ENCODE assay signal across 25 cellular contexts in genomic region chr6:124334359-124334758, GRCh38.
"Had no signal": no experiment of that assay in that cellular context is flagged by ENCODE, and none has a peak within 500 bp of the region (broad histone marks: within the 10 kb centered on the region; RNA-seq: fewer than 3 reads in every experiment).

No MANE protein-coding gene starts in this region.

- ATAC-seq: activated CD8-positive, alpha-beta memory T cell treated with anti-CD3 and anti-CD28 coated beads, Interleukin-2, amount 10 ng/mL, durations not matched to agents 7 days and 5 days; activated T-cell treated with anti-CD3 and anti-CD28 coated beads, Interleukin-2, amount 50 U/mL, for 4 hours; body of pancreas; PC-3 had no signal

- H3K4me3 Mint-ChIP-seq: activated B cell treated with CpG ODN at 0.5 μM for 24 hours; activated CD4-positive, alpha-beta T cell treated with anti-CD3 and anti-CD28 coated beads, Interleukin-2, amount 10 ng/mL, durations not matched to agents 24 days and 14 days; activated CD8-positive, alpha-beta memory T cell treated with anti-CD3 and anti-CD28 coated beads, Interleukin-2, amount 10 ng/mL, durations not matched to agents 7 days and 5 days; activated naive CD4-positive, alpha-beta T cell treated with anti-CD3 and anti-CD28 coated beads, Interleukin-2, amount 10 ng/mL, durations not matched to agents 7 days and 5 days; activated naive CD8-positive, alpha-beta T cell treated with anti-CD3 and anti-CD28 coated beads, Interleukin-2, amount 10 ng/mL, durations not matched to agents 7 days and 5 days; activated T-cell treated with anti-CD3 and anti-CD28 coated beads, Interleukin-2, amount 50 U/mL, for 4 hours; T-helper 1 cell treated with Interleukin-12 subunit alpha and Interleukin-12 subunit beta and Interleukin-4 antibody, amounts not matched to agents 30 μg/mL and 1 μg/mL, for 36 hours had no signal

- H3K27ac Mint-ChIP-seq: activated B cell treated with CpG ODN at 0.5 μM for 24 hours; activated CD4-positive, alpha-beta T cell treated with anti-CD3 and anti-CD28 coated beads, Interleukin-2, amount 10 ng/mL, durations not matched to agents 24 days and 14 days; activated CD8-positive, alpha-beta memory T cell treated with anti-CD3 and anti-CD28 coated beads, Interleukin-2, amount 10 ng/mL, durations not matched to agents 7 days and 5 days; activated naive CD4-positive, alpha-beta T cell treated with anti-CD3 and anti-CD28 coated beads, Interleukin-2, amount 10 ng/mL, durations not matched to agents 7 days and 5 days; activated naive CD8-positive, alpha-beta T cell treated with anti-CD3 and anti-CD28 coated beads, Interleukin-2, amount 10 ng/mL, durations not matched to agents 7 days and 5 days; T-helper 1 cell treated with Interleukin-12 subunit alpha and Interleukin-12 subunit beta and Interleukin-4 antibody, amounts not matched to agents 30 μg/mL and 1 μg/mL, for 36 hours had no signal

- H3K36me3 Mint-ChIP-seq: activated CD8-positive, alpha-beta memory T cell treated with anti-CD3 and anti-CD28 coated beads, Interleukin-2, amount 10 ng/mL, durations not matched to agents 7 days and 5 days; activated naive CD4-positive, alpha-beta T cell treated with anti-CD3 and anti-CD28 coated beads, Interleukin-2, amount 10 ng/mL, durations not matched to agents 7 days and 5 days; activated naive CD8-positive, alpha-beta T cell treated with anti-CD3 and anti-CD28 coated beads, Interleukin-2, amount 10 ng/mL, durations not matched to agents 7 days and 5 days had no signal

- DNase-seq: activated B cell treated with CpG ODN at 0.5 μM for 24 hours; activated CD4-positive, alpha-beta T cell treated with anti-CD3 and anti-CD28 coated beads for 1 hour; activated CD4-positive, alpha-beta T cell treated with anti-CD3 and anti-CD28 coated beads, Interleukin-2, amount 10 ng/mL, durations not matched to agents 24 days and 14 days; activated CD4-positive, alpha-beta T cell treated with anti-CD3 and anti-CD28 coated beads, Interleukin-2, amount 50 U/mL, for 48 hours; activated CD8-positive, alpha-beta memory T cell treated with anti-CD3 and anti-CD28 coated beads, Interleukin-2, amount 10 ng/mL, durations not matched to agents 7 days and 5 days; activated gamma-delta T cell; activated naive CD4-positive, alpha-beta T cell treated with anti-CD3 and anti-CD28 coated beads, Interleukin-2, amount 10 ng/mL, durations not matched to agents 7 days and 5 days; activated naive CD8-positive, alpha-beta T cell treated with anti-CD3 and anti-CD28 coated beads, Interleukin-2, amount 10 ng/mL, durations not matched to agents 7 days and 5 days; activated T-cell treated with anti-CD3 and anti-CD28 coated beads, Interleukin-2, amount 50 U/mL, for 4 hours; amniotic stem cell; body of pancreas; central memory CD4-positive, alpha-beta T cell; cortex of kidney; Karpas-422; NCI-H1105 treated with DMSO at 0.1 percent for 48 hours; NCI-H1436 treated with DMSO at 0.1 percent for 48 hours; NCI-H1930; NCI-H2171 treated with DMSO at 0.1 percent for 48 hours; NCI-H226; NCI-H526 treated with DMSO at 0.1 percent for 48 hours; NCI-H82; PC-3; SHP77 treated with DMSO at 0.1 percent for 48 hours had no signal

- H3K4me1 Mint-ChIP-seq: activated B cell treated with CpG ODN at 0.5 μM for 24 hours; activated CD4-positive, alpha-beta T cell treated with anti-CD3 and anti-CD28 coated beads, Interleukin-2, amount 10 ng/mL, durations not matched to agents 24 days and 14 days; activated CD8-positive, alpha-beta memory T cell treated with anti-CD3 and anti-CD28 coated beads, Interleukin-2, amount 10 ng/mL, durations not matched to agents 7 days and 5 days; activated naive CD4-positive, alpha-beta T cell treated with anti-CD3 and anti-CD28 coated beads, Interleukin-2, amount 10 ng/mL, durations not matched to agents 7 days and 5 days; activated naive CD8-positive, alpha-beta T cell treated with anti-CD3 and anti-CD28 coated beads, Interleukin-2, amount 10 ng/mL, durations not matched to agents 7 days and 5 days had no signal

- H3K27me3 Mint-ChIP-seq: activated B cell treated with CpG ODN at 0.5 μM for 24 hours; activated CD4-positive, alpha-beta T cell treated with anti-CD3 and anti-CD28 coated beads, Interleukin-2, amount 10 ng/mL, durations not matched to agents 24 days and 14 days; activated CD8-positive, alpha-beta memory T cell treated with anti-CD3 and anti-CD28 coated beads, Interleukin-2, amount 10 ng/mL, durations not matched to agents 7 days and 5 days; activated naive CD4-positive, alpha-beta T cell treated with anti-CD3 and anti-CD28 coated beads, Interleukin-2, amount 10 ng/mL, durations not matched to agents 7 days and 5 days; activated naive CD8-positive, alpha-beta T cell treated with anti-CD3 and anti-CD28 coated beads, Interleukin-2, amount 10 ng/mL, durations not matched to agents 7 days and 5 days had no signal

- H3K9me3 ChIP-seq: ascending aorta, body of pancreas had no signal

- H3K4me1 ChIP-seq: ascending aorta, body of pancreas had no signal

- H3K9me3 Mint-ChIP-seq: activated CD4-positive, alpha-beta T cell treated with anti-CD3 and anti-CD28 coated beads, Interleukin-2, amount 10 ng/mL, durations not matched to agents 24 days and 14 days; activated naive CD8-positive, alpha-beta T cell treated with anti-CD3 and anti-CD28 coated beads, Interleukin-2, amount 10 ng/mL, durations not matched to agents 7 days and 5 days; T-helper 1 cell treated with Interleukin-12 subunit alpha and Interleukin-12 subunit beta and Interleukin-4 antibody, amounts not matched to agents 30 μg/mL and 1 μg/mL, for 36 hours had no signal

- H3K4me3 ChIP-seq: ascending aorta, body of pancreas had no signal

- H3K27ac ChIP-seq: ascending aorta, body of pancreas had no signal

- H3K36me3 ChIP-seq: ascending aorta had no signal

- H3K27me3 ChIP-seq: ascending aorta, body of pancreas had no signal
